ENCODE assay signal across 2 cellular contexts in the genomic region with DNA sequence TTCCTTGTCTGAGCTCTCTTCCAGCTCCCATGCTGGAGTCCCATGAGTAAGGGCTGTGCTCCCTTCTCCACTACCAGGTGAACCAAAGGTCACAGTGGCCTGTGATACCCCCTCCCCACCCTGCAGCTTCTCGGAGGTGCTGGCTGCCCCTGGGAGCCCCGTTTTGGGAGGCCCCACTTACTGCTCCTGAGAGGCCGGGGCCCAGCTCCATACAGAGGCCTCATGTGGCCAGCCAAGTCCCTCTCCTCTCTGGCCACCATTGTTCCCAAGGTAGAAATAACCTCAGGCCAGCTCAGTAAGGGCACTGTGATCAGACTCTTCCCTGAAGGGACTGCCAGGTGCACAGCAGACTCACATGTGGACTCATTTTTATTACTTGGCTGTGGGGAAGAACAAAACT.
A peak's percentile ranks its signal among the peaks of the same experiment; 100 is the strongest.
TF ChIP-seq lines count a peak whose summit lies in the region.

No MANE protein-coding gene starts in this region.

TF ChIP-seq in HepG2, 621 proteins besides CTCF, POLR2A, EP300 and RAD21:
- TF ChIP-seq, protein P1, sequence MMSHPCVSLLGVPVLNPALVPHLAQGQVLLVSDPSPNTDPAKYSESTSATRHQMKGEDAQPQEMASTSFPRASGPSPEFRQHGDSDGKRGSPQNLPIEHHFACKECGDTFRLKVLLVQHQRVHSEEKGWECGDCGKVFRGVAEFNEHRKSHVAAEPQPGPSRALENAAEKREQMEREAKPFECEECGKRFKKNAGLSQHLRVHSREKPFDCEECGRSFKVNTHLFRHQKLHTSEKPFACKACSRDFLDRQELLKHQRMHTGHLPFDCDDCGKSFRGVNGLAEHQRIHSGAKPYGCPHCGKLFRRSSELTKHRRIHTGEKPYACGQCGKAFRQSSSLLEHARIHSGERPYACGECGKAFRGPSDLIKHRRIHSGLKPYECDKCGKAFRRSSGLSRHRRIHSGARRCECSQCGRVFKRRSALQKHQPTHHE (CRISPR knock-in tag; IDR thresholded peaks at IDR 0.05; ENCODE audit: borderline replicate concordance): 0 out of 2 replicates have a peak, but pooled peaks have one; percentile 23
- TF ChIP-seq ZFP90 (CRISPR knock-in tag; IDR thresholded peaks at IDR 0.05; ENCODE audit: borderline replicate concordance): 0 out of 2 replicates have a peak, but pooled peaks have one; percentile 61
- TF ChIP-seq, protein P2, sequence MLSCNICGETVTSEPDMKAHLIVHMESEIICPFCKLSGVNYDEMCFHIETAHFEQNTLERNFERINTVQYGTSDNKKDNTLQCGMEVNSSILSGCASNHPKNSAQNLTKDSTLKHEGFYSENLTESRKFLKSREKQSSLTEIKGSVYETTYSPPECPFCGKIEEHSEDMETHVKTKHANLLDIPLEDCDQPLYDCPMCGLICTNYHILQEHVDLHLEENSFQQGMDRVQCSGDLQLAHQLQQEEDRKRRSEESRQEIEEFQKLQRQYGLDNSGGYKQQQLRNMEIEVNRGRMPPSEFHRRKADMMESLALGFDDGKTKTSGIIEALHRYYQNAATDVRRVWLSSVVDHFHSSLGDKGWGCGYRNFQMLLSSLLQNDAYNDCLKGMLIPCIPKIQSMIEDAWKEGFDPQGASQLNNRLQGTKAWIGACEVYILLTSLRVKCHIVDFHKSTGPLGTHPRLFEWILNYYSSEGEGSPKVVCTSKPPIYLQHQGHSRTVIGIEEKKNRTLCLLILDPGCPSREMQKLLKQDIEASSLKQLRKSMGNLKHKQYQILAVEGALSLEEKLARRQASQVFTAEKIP (CRISPR knock-in tag; IDR thresholded peaks at IDR 0.05; ENCODE audit: borderline replicate concordance): no peak
- TF ChIP-seq, protein P3, sequence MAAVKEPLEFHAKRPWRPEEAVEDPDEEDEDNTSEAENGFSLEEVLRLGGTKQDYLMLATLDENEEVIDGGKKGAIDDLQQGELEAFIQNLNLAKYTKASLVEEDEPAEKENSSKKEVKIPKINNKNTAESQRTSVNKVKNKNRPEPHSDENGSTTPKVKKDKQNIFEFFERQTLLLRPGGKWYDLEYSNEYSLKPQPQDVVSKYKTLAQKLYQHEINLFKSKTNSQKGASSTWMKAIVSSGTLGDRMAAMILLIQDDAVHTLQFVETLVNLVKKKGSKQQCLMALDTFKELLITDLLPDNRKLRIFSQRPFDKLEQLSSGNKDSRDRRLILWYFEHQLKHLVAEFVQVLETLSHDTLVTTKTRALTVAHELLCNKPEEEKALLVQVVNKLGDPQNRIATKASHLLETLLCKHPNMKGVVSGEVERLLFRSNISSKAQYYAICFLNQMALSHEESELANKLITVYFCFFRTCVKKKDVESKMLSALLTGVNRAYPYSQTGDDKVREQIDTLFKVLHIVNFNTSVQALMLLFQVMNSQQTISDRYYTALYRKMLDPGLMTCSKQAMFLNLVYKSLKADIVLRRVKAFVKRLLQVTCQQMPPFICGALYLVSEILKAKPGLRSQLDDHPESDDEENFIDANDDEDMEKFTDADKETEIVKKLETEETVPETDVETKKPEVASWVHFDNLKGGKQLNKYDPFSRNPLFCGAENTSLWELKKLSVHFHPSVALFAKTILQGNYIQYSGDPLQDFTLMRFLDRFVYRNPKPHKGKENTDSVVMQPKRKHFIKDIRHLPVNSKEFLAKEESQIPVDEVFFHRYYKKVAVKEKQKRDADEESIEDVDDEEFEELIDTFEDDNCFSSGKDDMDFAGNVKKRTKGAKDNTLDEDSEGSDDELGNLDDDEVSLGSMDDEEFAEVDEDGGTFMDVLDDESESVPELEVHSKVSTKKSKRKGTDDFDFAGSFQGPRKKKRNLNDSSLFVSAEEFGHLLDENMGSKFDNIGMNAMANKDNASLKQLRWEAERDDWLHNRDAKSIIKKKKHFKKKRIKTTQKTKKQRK (IDR thresholded peaks at IDR 0.05; ENCODE audit: low read length): no peak
- 0 out of 2 replicates have a peak, but pooled peaks have one; percentile 6 for TF ChIP-seq ZNF501 (CRISPR knock-in tag; IDR thresholded peaks at IDR 0.05)
TF ChIP-seq in HepG2: peak in this region for 3.

TF ChIP-seq in WTC11, 78 proteins besides CTCF, POLR2A, EP300 and RAD21:
- TF ChIP-seq, protein P4, sequence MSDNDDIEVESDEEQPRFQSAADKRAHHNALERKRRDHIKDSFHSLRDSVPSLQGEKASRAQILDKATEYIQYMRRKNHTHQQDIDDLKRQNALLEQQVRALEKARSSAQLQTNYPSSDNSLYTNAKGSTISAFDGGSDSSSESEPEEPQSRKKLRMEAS (CRISPR knock-in tag; IDR thresholded peaks at IDR 0.05): no peak
- TF ChIP-seq, protein P5, sequence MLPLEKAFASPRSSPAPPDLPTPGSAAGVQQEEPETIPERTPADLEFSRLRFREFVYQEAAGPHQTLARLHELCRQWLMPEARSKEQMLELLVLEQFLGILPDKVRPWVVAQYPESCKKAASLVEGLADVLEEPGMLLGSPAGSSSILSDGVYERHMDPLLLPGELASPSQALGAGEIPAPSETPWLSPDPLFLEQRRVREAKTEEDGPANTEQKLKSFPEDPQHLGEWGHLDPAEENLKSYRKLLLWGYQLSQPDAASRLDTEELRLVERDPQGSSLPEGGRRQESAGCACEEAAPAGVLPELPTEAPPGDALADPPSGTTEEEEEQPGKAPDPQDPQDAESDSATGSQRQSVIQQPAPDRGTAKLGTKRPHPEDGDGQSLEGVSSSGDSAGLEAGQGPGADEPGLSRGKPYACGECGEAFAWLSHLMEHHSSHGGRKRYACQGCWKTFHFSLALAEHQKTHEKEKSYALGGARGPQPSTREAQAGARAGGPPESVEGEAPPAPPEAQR (CRISPR knock-in tag; IDR thresholded peaks at IDR 0.05): no peak
- TF ChIP-seq, protein P6, sequence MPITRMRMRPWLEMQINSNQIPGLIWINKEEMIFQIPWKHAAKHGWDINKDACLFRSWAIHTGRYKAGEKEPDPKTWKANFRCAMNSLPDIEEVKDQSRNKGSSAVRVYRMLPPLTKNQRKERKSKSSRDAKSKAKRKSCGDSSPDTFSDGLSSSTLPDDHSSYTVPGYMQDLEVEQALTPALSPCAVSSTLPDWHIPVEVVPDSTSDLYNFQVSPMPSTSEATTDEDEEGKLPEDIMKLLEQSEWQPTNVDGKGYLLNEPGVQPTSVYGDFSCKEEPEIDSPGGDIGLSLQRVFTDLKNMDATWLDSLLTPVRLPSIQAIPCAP (CRISPR knock-in tag; IDR thresholded peaks at IDR 0.05): no peak
- TF ChIP-seq, protein P7, sequence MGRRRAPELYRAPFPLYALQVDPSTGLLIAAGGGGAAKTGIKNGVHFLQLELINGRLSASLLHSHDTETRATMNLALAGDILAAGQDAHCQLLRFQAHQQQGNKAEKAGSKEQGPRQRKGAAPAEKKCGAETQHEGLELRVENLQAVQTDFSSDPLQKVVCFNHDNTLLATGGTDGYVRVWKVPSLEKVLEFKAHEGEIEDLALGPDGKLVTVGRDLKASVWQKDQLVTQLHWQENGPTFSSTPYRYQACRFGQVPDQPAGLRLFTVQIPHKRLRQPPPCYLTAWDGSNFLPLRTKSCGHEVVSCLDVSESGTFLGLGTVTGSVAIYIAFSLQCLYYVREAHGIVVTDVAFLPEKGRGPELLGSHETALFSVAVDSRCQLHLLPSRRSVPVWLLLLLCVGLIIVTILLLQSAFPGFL (CRISPR knock-in tag; IDR thresholded peaks at IDR 0.05; ENCODE audit: borderline replicate concordance): no peak
- no peak for TF ChIP-seq NR2C2 (CRISPR knock-in tag; IDR thresholded peaks at IDR 0.05)
- TF ChIP-seq NFE2L1 (CRISPR knock-in tag; IDR thresholded peaks at IDR 0.05): no peak
- no peak for TF ChIP-seq GTF2I (CRISPR knock-in tag; conservative IDR thresholded peaks at IDR 0.05)
- TF ChIP-seq, protein P8, sequence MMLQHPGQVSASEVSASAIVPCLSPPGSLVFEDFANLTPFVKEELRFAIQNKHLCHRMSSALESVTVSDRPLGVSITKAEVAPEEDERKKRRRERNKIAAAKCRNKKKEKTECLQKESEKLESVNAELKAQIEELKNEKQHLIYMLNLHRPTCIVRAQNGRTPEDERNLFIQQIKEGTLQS (CRISPR knock-in tag; conservative IDR thresholded peaks at IDR 0.05): no peak
- TF ChIP-seq ZNF219 (CRISPR knock-in tag; IDR thresholded peaks at IDR 0.05; ENCODE audit: borderline replicate concordance): no peak
- no peak for TF ChIP-seq ELF4 (CRISPR knock-in tag; IDR thresholded peaks at IDR 0.05; ENCODE audit: low read depth)
